Comparison of ENCODE assay signal across 20 cellular contexts in the genomic region with DNA sequence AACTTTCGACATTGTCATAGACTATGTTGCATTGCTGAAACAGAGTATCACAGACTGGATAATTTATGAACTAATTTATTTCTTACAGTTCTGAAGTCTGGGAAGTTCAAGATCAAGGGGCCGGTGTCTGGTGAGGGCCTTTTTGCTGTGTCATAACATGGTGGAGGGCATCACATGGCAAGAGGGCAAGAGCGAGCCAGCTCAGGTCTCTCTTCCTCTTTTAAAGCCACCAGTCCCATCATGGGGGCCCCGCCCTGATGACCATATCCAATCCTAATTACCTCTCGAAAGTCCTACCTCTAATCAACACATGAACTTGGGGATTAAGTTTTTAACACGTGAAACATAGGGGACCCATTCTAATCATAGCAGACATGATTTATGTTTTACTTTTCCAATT.
"Had no signal": no experiment of that assay in that cellular context is flagged by ENCODE, and none has a peak within 500 bp of the region (broad histone marks: within the 10 kb centered on the region; RNA-seq: fewer than 3 reads in every experiment).

No MANE protein-coding gene starts in this region.

- DNase-seq: activated B cell treated with CpG ODN at 0.5 μM for 24 hours; activated CD4-positive, alpha-beta memory T cell treated with anti-CD3 and anti-CD28 coated beads for 36 hours; activated CD4-positive, alpha-beta T cell treated with anti-CD3 and anti-CD28 coated beads for 1 hour; activated CD4-positive, alpha-beta T cell treated with anti-CD3 and anti-CD28 coated beads, Interleukin-2, amount 10 ng/mL, durations not matched to agents 7 days and 5 days; activated CD8-positive, alpha-beta memory T cell treated with anti-CD3 and anti-CD28 coated beads for 24 hours; activated gamma-delta T cell; activated naive CD4-positive, alpha-beta T cell treated with anti-CD3 and anti-CD28 coated beads for 36 hours; activated T-cell treated with anti-CD3 and anti-CD28 coated beads, Interleukin-2, amount 50 U/mL, for 48 hours; amygdala; Karpas-422; MM.1S; NCI-H1105; NCI-H1436; NCI-H1694 treated with DMSO at 0.1 percent for 48 hours; NCI-H2029 treated with DMSO at 0.1 percent for 48 hours; NCI-H446; NCI-H524; PC-9; SIG-M5; T-helper 1 cell had no signal

- H3K4me3 ChIP-seq: PC-9 had no signal
